18 cellular contexts compared by ENCODE assay signal in the genomic region with DNA sequence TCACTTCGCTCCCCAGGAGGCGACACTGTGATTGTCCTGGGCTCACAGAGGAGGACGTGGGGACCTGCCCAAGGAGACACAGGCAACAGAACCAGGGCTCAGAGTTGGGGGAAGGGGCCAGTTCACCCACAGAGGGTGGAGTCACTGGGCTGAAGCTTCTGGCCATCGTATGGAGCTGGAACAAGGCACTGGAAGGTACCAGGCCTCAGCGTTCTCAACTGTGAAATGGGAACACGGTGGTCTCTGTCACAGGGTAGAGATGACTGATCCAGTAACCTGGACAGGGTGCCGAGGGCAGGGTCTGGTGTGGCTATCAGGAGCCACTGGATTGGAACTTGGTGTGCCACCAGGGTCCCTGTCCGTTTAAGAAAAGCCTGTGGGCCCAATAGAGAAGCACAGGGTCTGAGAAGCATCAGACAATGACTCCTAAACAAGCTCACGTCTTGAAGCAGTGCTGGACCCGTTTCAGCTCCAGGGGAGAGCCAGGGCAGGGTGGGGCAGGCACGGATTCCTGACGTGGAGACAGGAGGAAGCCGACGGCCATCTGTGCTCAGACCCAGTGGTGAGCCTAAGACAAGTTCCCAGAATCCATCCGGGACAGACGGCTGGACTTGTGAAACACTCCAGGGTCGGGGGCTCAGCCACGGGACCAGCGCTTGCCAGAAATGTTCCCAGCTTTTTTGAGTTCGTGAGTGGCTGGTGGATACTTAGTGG. TPM values are rescaled to one million over a fixed set of nuclear protein-coding genes. Genes with fewer than 3 reads are reported as not detected.
DNase-seq lines count a peak whose midpoint lies in the region; ATAC-seq, FAIRE-seq and TF ChIP-seq lines count a peak whose summit lies in the region.
"Had no signal": no experiment of that assay in that cellular context is flagged by ENCODE, and none has a peak within 500 bp of the region (broad histone marks: within the 10 kb centered on the region; RNA-seq: fewer than 3 reads in every experiment).

No MANE protein-coding gene starts in this region.

- no peak for TF ChIP-seq POLR2A in K562 (conservative IDR thresholded peaks at IDR 0.05)

- H2AK5ac ChIP-seq in neuronal stem cell (ENCODE audit: low read depth, low read length): peak overlapping the region; percentile 49

- H3K4me2 ChIP-seq in K562 (ENCODE audit: insufficient read depth, low read length) (no peak overlapping the region), neuronal stem cell (ENCODE audit: insufficient read depth, low read length, poor library complexity, severe bottlenecking) (no peak overlapping the region)

- DNase-seq in K562 (ENCODE audit: extremely low read depth in 1 of 4, low spot score in 3 of 4) (no peak), heart right ventricle (peak in 1 of 2 donors; percentile 55), neuronal stem cell (ENCODE audit: low spot score) (no peak), type B pancreatic cell (ENCODE audit: extremely low spot score, unreplicated experiment) (no peak), dermis blood vessel endothelial cell (no peak)
- DNase-seq: activated CD4-positive, CD25-positive, alpha-beta regulatory T cell; Calu3; hippocampal formation; Karpas-422; midbrain; NCI-H1105; NCI-H774 had no signal

- no peak overlapping the region for H4K91ac ChIP-seq in neuronal stem cell (ENCODE audit: low read depth, low read length, poor library complexity)

- H3K36me3 ChIP-seq in K562 (ENCODE audit: control insufficient read depth, insufficient read depth, low read length) (no peaks in the 10 kb centered on the region), heart right ventricle (no peaks in the 10 kb centered on the region), neuronal stem cell (replicated peaks in 1 of 2; ENCODE audit: control insufficient read depth in 2 of 2, insufficient read depth in 2 of 2, low read length in 2 of 2) (no peaks in the 10 kb centered on the region)

- H4K8ac ChIP-seq in neuronal stem cell (ENCODE audit: low read depth, low read length): no peak overlapping the region

- TF ChIP-seq EP300 in K562 (IDR thresholded peaks at IDR 0.05; ENCODE audit: low read length): no peak

- H2BK5ac ChIP-seq in neuronal stem cell (ENCODE audit: low read length): no peak overlapping the region

- no peak for TF ChIP-seq RAD21 in K562 (CRISPR knock-in tag; conservative IDR thresholded peaks at IDR 0.05 in 1 of 2, IDR thresholded peaks at IDR 0.05 in 1 of 2)

- 28% methylated on average over 16 of the region's 20 CpGs for WGBS in K562 (ENCODE audit: insufficient coverage, low coverage, missing lambda C conversion rate)
- WGBS in heart right ventricle, 2 donors: 68 to 77% methylated on average over 20 of the region's 20 CpGs
- WGBS in neuronal stem cell (ENCODE audit: extremely low coverage in 2 of 2, insufficient read length in 2 of 2, insufficient replicate concordance in 1 of 2), 2 donors: no CpG with 5 or more reads among the region's 20 CpGs

- H3K27me3 Mint-ChIP-seq in type B pancreatic cell: no peaks in the 10 kb centered on the region
- H3K27me3 Mint-ChIP-seq: activated naive CD8-positive, alpha-beta T cell; B cell had no signal

- intact Hi-C loops in K562 (cut with micrococcal nuclease) (no loop called here), heart right ventricle (cut with DNase I) (loop anchor here in 1 of 10 donors (10.0 kb wide), 1 partner anchor 870 kb away; a partner anchor contains a TSS)

- H3K9me3 Mint-ChIP-seq in type B pancreatic cell: no peaks in the 10 kb centered on the region

- 0 out of 2 replicates have a peak, but pooled peaks cover 4% of the 10 kb centered on the region for H4K20me1 ChIP-seq in K562 (replicated peaks; ENCODE audit: control insufficient read depth, insufficient read depth, low read length)

- H3K9me1 ChIP-seq in K562 (ENCODE audit: control insufficient read depth, insufficient read depth, low read length): no peaks in the 10 kb centered on the region

- TF ChIP-seq CTCF in K562 (IDR thresholded peaks at IDR 0.05 in 2 of 3, conservative IDR thresholded peaks at IDR 0.05 in 1 of 3; ENCODE audit: insufficient read depth in 2 of 3, low read depth in 1 of 3, low read length in 3 of 3) (no peak), heart right ventricle (IDR thresholded peaks at IDR 0.05) (no peak), type B pancreatic cell (conservative IDR thresholded peaks at IDR 0.05) (no peak)

- FAIRE-seq in K562 (lab: Jason Lieb, UNC): no peak

- no peak for ATAC-seq in K562
- peak in 7 of 8 donors; percentile 34 to 61 (median 39) for ATAC-seq in heart right ventricle
- no peak for ATAC-seq in activated CD4-positive, CD25-positive, alpha-beta regulatory T cell treated with anti-CD3 and anti-CD28 coated beads, Interleukin-2, amount 50 U/mL, for 24 hours
- no peak for ATAC-seq in HG03135 (IDR thresholded peaks at IDR 0.05; ENCODE audit: unreplicated experiment)
- ATAC-seq: esophagus mucosa, HCT116 had no signal

- no peaks in the 10 kb centered on the region for H3K36me3 Mint-ChIP-seq in type B pancreatic cell
- H3K36me3 Mint-ChIP-seq: activated naive CD8-positive, alpha-beta T cell had no signal

- H2BK15ac ChIP-seq in neuronal stem cell (ENCODE audit: low read length): no peak overlapping the region

- no peak overlapping the region for H2BK12ac ChIP-seq in neuronal stem cell (ENCODE audit: low read length)

- H3K79me1 ChIP-seq in neuronal stem cell (ENCODE audit: low read depth, low read length): peaks cover 2% of the 10 kb centered on the region

- peaks cover 50% of the 10 kb centered on the region for H3K4me1 Mint-ChIP-seq in type B pancreatic cell (ENCODE audit: unreplicated experiment)
- H3K4me1 Mint-ChIP-seq: B cell had no signal

- H3K4me3 Mint-ChIP-seq in type B pancreatic cell: peak overlapping the region; percentile 51
- H3K4me3 Mint-ChIP-seq: activated naive CD8-positive, alpha-beta T cell; B cell had no signal

- H3K27me3 ChIP-seq in K562 (ENCODE audit: control insufficient read depth in 2 of 2, insufficient read depth in 2 of 2, low read length in 2 of 2) (peaks cover 0 to 14% of the 10 kb centered on the region in 2 experiments; a peak in 3 of 5 replicates), heart right ventricle (no peaks in the 10 kb centered on the region), neuronal stem cell (ENCODE audit: control insufficient read depth in 3 of 3, insufficient read depth in 3 of 3, low read depth in 1 of 3, low read length in 3 of 3) (peaks cover 0 to 95% (median 31%) of the 10 kb centered on the region in 3 experiments)

- H3K4me3 ChIP-seq in K562: no peak overlapping the region
- no peak overlapping the region for H3K4me3 ChIP-seq in heart right ventricle
- no peak overlapping the region for H3K4me3 ChIP-seq in neuronal stem cell (ENCODE audit: low read length in 2 of 2)

- POLR2A ChIA-PET in K562 (lab: Yijun Ruan, JAX): interaction anchor here (0.5 to 1.6 kb wide), 5 partner anchors 10 to 27 kb away, joined by 3 to 6 read pairs (median 4); a partner anchor contains a TSS

- peak overlapping the region; percentile 66 for H3K18ac ChIP-seq in neuronal stem cell (ENCODE audit: low read length)

- H3K27ac Mint-ChIP-seq in type B pancreatic cell: peak overlapping the region; percentile 51
- H3K27ac Mint-ChIP-seq: activated naive CD8-positive, alpha-beta T cell; B cell had no signal

- H3K4me1 ChIP-seq in K562 (replicated peaks in 1 of 2; ENCODE audit: control insufficient read depth in 2 of 2, insufficient read depth in 2 of 2, low read length in 2 of 2): peaks cover 4 to 43% of the 10 kb centered on the region in 2 experiments; a peak in 4 of 5 replicates
- peaks cover 0 to 19% (median 5%) of the 10 kb centered on the region in 9 donors for H3K4me1 ChIP-seq in heart right ventricle
- H3K4me1 ChIP-seq in neuronal stem cell (ENCODE audit: control insufficient read depth in 2 of 2, insufficient read depth in 1 of 2, low read depth in 1 of 2, low read length in 2 of 2): peaks cover 13 to 25% of the 10 kb centered on the region in 2 donors

- H3K9me3 ChIP-seq in K562 (replicated peaks; ENCODE audit: control insufficient read depth, insufficient read depth, low read depth, low read length) (no peaks in the 10 kb centered on the region), heart right ventricle (no peaks in the 10 kb centered on the region), neuronal stem cell (replicated peaks in 1 of 2; ENCODE audit: control insufficient read depth in 2 of 2, insufficient read depth in 1 of 2, low read depth in 1 of 2, low read length in 2 of 2) (peaks cover 0 to 18% of the 10 kb centered on the region in 2 donors)

- CTCF ChIA-PET in K562 (lab: Yijun Ruan, JAX; ENCODE audit: low intra/inter-chr PET ratio): no interaction called here

- no peak overlapping the region for H3K9ac ChIP-seq in K562 (ENCODE audit: insufficient read depth in 1 of 2, low read depth in 2 of 2, low read length in 2 of 2)
- H3K9ac ChIP-seq in neuronal stem cell (ENCODE audit: low read depth, low read length, poor library complexity): no peak overlapping the region

- H3K23ac ChIP-seq in neuronal stem cell (ENCODE audit: low read depth, low read length, poor library complexity): no peak overlapping the region

- H2AFZ ChIP-seq in K562 (ENCODE audit: low read depth, low read length): no peak overlapping the region
- H2AFZ ChIP-seq in neuronal stem cell (ENCODE audit: low read length): no peak overlapping the region

- no peak overlapping the region for H2BK120ac ChIP-seq in neuronal stem cell (ENCODE audit: low read depth, low read length)

- no peak overlapping the region for H3K27ac ChIP-seq in K562 (ENCODE audit: extremely low read depth, low read depth, low read length)
- no peak overlapping the region for H3K27ac ChIP-seq in heart right ventricle
- H3K27ac ChIP-seq in neuronal stem cell (replicated peaks; ENCODE audit: low read length): no peak overlapping the region

- peak overlapping the region; percentile 73 for H3K14ac ChIP-seq in neuronal stem cell (ENCODE audit: low read length)

- no TSS peak for BruUV-seq in K562 (replicated peaks; lab: Mats Ljungman, UMichigan)

- H3K79me2 ChIP-seq in K562 (ENCODE audit: control insufficient read depth, insufficient read depth, low read length): no peaks in the 10 kb centered on the region

- in situ Hi-C loops in K562 (cut with MboI): no loop called here

- H3K4ac ChIP-seq in neuronal stem cell (ENCODE audit: low read length): no peak overlapping the region

RNA-seq across cellular contexts. Expression of a gene that starts 25.0 kb away (rescaled TPM):
- total RNA-seq in K562 (2011; cell fraction: chromatin; rRNA removed; ENCODE audit: low replicate concordance): 32.7 and 48.2 TPM in 2 replicates
- 15.8 and 20.9 TPM in 2 replicates for total RNA-seq in K562 (2011; cell fraction: nucleolus; rRNA removed)
- 36.4 and 61.6 TPM in 2 replicates for total RNA-seq in K562 (2011; cell fraction: nucleoplasm; rRNA removed)
- total RNA-seq in K562 (2014; rRNA removed) (1.2 and 1.3 TPM in 2 replicates), K562 (2014; rRNA removed; fragmentation: Illumina TruSeq; extraction: Trizol) (2.0 TPM in 2 replicates), K562 (2015; rRNA removed; fragmentation: Illumina TruSeq; extraction: Trizol) (2.2 and 2.3 TPM in 2 replicates), K562 (2021) (1.4 and 1.7 TPM in 2 replicates), heart right ventricle (under 1 TPM; 0.28 to 0.56 (median 0.43) TPM), type B pancreatic cell (ENCODE audit: low replicate concordance) (3.3 and 7.0 TPM in 2 replicates), dermis blood vessel endothelial cell (0.70 and 1.5 TPM in 2 replicates)
- polyA plus RNA-seq in K562 (2011; rRNA removed) (0.74 and 0.92 TPM in 2 replicates), K562 (2014; fragmentation: Illumina TruSeq; extraction: Trizol) (0.48 and 0.51 TPM in 2 replicates), K562 (2014; fragmentation: Nextera tagmentation; extraction: Ambion mirVana) (under 1 TPM; 0.04 to 0.17 TPM), K562 (2014; rRNA removed) (0.50 and 0.64 TPM in 2 replicates), heart right ventricle (under 1 TPM; 0.01 to 0.73 TPM)
- 0.06 and 0.15 TPM in 2 replicates for polyA plus RNA-seq in K562 (2011; cell fraction: cytosol; rRNA removed)
- 5.9 and 6.5 TPM in 2 replicates for polyA plus RNA-seq in K562 (2011; cell fraction: nucleus; rRNA removed)
- 0.38 and 0.66 TPM in 2 replicates for polyA plus RNA-seq in K562 (2012)
- 7.7 and 12.9 TPM in 2 replicates for polyA minus RNA-seq in K562 (2011; rRNA and poly(A)+ RNA removed)
- polyA minus RNA-seq in K562 (2011; cell fraction: cytosol; rRNA and poly(A)+ RNA removed): 0.48 and 1.0 TPM in 2 replicates
- polyA minus RNA-seq in K562 (2011; cell fraction: nucleus; rRNA and poly(A)+ RNA removed): 15.9 and 28.0 TPM in 2 replicates
- 0.08 TPM for polyA plus RNA-seq in neuronal stem cell (2013, experiment 1 of 2)
- polyA plus RNA-seq in neuronal stem cell (2013, experiment 2 of 2): 0.11 TPM

Comparison
In these comparisons a context has a peak if more than half of its experiments do, and no peak if none do; other contexts are left out.
1. ATAC-seq: peak in heart right ventricle (7 of 8); none in K562 (single experiment), activated CD4-positive, CD25-positive, alpha-beta regulatory T cell treated with anti-CD3 and anti-CD28 coated beads, Interleukin-2, amount 50 U/mL, for 24 hours (0 of 2) and HG03135 (single experiment).